In the genomic region with DNA sequence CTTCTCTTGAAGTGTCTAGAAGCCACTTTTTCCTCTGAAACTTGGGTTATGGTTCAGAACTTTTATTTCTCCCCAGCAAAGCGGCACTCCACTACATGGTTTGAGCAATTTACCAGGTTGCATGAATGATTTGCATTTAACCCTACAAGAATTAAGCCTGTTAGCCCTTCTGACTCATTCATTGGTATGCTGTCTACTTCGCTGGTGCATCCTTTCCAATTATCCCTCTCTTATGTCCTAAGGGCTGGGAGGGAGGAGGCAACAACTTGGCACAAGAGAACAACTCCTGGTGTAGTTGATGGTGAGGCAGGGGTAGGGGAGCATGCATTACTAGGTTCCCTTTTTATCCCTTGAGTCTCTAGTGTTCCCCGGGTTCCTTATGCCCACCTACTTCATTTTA, we compare ENCODE assay signal across 18 cellular contexts.
DNase-seq lines count a peak whose midpoint lies in the region; TF ChIP-seq lines count a peak whose summit lies in the region.
"Had no signal": no experiment of that assay in that cellular context is flagged by ENCODE, and none has a peak within 500 bp of the region (broad histone marks: within the 10 kb centered on the region; RNA-seq: fewer than 3 reads in every experiment).

No MANE protein-coding gene starts in this region.

- H3K27ac ChIP-seq in A673 (ENCODE audit: low read depth, low read length, poor library complexity, severe bottlenecking) (no peak overlapping the region), MM.1S (ENCODE audit: low read length) (peak overlapping the region; percentile 88)
- H3K27ac ChIP-seq: BLaER1 treated with 17β-estradiol and CSF1 and Interleukin-3, amounts not matched to agents 10 nM and 100 nM; HL-60 had no signal

- H3K27ac Mint-ChIP-seq in nephron progenitor cell, result no peak overlapping the region
- H3K27ac Mint-ChIP-seq: CD4-positive, CD25-positive, alpha-beta regulatory T cell; HFFc6 had no signal

- H3K4me1 Mint-ChIP-seq in nephron progenitor cell, result no peaks in the 10 kb centered on the region
- H3K4me1 Mint-ChIP-seq: CD4-positive, CD25-positive, alpha-beta regulatory T cell had no signal

- H3F3A ChIP-seq in MM.1S (ENCODE audit: insufficient read depth, low read length), result peaks cover 29% of the 10 kb centered on the region

- H3K9ac ChIP-seq in MM.1S (ENCODE audit: low read length), result peak overlapping the region; percentile 1; the same call in 1 of the 2 replicates
- H3K9ac ChIP-seq: BLaER1 treated with 17β-estradiol and CSF1 and Interleukin-3, amounts not matched to agents 10 nM and 100 nM had no signal

- H3K9me3 ChIP-seq in A673 (ENCODE audit: low read depth, low read length, poor library complexity, severe bottlenecking) (no peaks in the 10 kb centered on the region), MM.1S (replicated peaks; ENCODE audit: insufficient read depth, low read length) (no peaks in the 10 kb centered on the region)
- H3K9me3 ChIP-seq: BLaER1 treated with 17β-estradiol and CSF1 and Interleukin-3, amounts not matched to agents 10 nM and 100 nM had no signal

- peak overlapping the region; percentile 43 for H2AFZ ChIP-seq in MM.1S (ENCODE audit: low read length)

- peak overlapping the region; percentile 81; the same call in 1 of the 2 replicates for H3K4me2 ChIP-seq in MM.1S (ENCODE audit: low read depth, low read length)
- H3K4me2 ChIP-seq: BLaER1 treated with 17β-estradiol and CSF1 and Interleukin-3, amounts not matched to agents 10 nM and 100 nM had no signal

- TF ChIP-seq CTCF in A673 (conservative IDR thresholded peaks at IDR 0.05; ENCODE audit: low read depth, low read length) (no peak), MM.1S (IDR thresholded peaks at IDR 0.05; ENCODE audit: low read length) (no peak), nephron progenitor cell (IDR thresholded peaks at IDR 0.05) (no peak)

- H3K4me3 ChIP-seq in A673 (ENCODE audit: low read depth, low read length, poor library complexity, severe bottlenecking) (no peak overlapping the region), MM.1S (ENCODE audit: low read length) (no peak overlapping the region)
- H3K4me3 ChIP-seq: BLaER1 treated with 17β-estradiol and CSF1 and Interleukin-3, amounts not matched to agents 10 nM and 100 nM had no signal

- POLR2A ChIA-PET in A673 (lab: Charles Lee; ENCODE audit: low non-redundant PET), result no interaction called here

- intact Hi-C loops in A673 (cut with micrococcal nuclease; ENCODE audit: unreplicated experiment), result no loop called here

- no peaks in the 10 kb centered on the region for H3K79me2 ChIP-seq in MM.1S (ENCODE audit: low read length)

- H4K20me1 ChIP-seq in MM.1S (ENCODE audit: insufficient read depth, low read length), result no peaks in the 10 kb centered on the region
- H4K20me1 ChIP-seq: BLaER1 treated with 17β-estradiol and CSF1 and Interleukin-3, amounts not matched to agents 10 nM and 100 nM had no signal

- no peaks in the 10 kb centered on the region for H3K36me3 ChIP-seq in A673 (ENCODE audit: insufficient read depth, low read length, poor library complexity, severe bottlenecking)
- H3K36me3 ChIP-seq in MM.1S (replicated peaks; ENCODE audit: insufficient read depth, low read length), result no peaks in the 10 kb centered on the region
- H3K36me3 ChIP-seq: BLaER1 treated with 17β-estradiol and CSF1 and Interleukin-3, amounts not matched to agents 10 nM and 100 nM had no signal

- no peaks in the 10 kb centered on the region for H3K27me3 ChIP-seq in A673 (replicated peaks; ENCODE audit: insufficient read depth, low read depth, low read length, poor library complexity)
- no peaks in the 10 kb centered on the region for H3K27me3 ChIP-seq in MM.1S (replicated peaks; ENCODE audit: insufficient read depth, low read length)
- H3K27me3 ChIP-seq: BLaER1 treated with 17β-estradiol and CSF1 and Interleukin-3, amounts not matched to agents 10 nM and 100 nM had no signal

- no TSS peak for BruUV-seq in A673 (replicated peaks; lab: Mats Ljungman, UMichigan)

- H3K9me2 ChIP-seq in MM.1S (replicated peaks; ENCODE audit: insufficient read depth, low read length), result no peaks in the 10 kb centered on the region

- peak; percentile 71 for DNase-seq in A673 (ENCODE audit: low spot score)
- no peak for DNase-seq in MM.1S
- DNase-seq in amniotic epithelial cell (ENCODE audit: low read depth), result peak; percentile 28
- peak; percentile 11 for DNase-seq in fibroblast of gingiva (ENCODE audit: low read depth)
- DNase-seq in retina, result no peak
- DNase-seq in NOMO-1 treated with dmso at 0.1 percent for 144 hours (lab: John Stamatoyannopoulos, UW; ENCODE audit: unreplicated experiment), result no peak
- no peak for DNase-seq in nephron progenitor cell
- DNase-seq in NCI-H524 treated with DMSO at 0.1 percent for 48 hours (lab: John Stamatoyannopoulos, UW), result no peak
- DNase-seq: 8988T; ACHN; CD4-positive, CD25-positive, alpha-beta regulatory T cell; COR-L47; DMS53; GF-D8; HCEC 1CT; HFFc6 had no signal

- no peak overlapping the region for H3K4me3 Mint-ChIP-seq in nephron progenitor cell
- H3K4me3 Mint-ChIP-seq: CD4-positive, CD25-positive, alpha-beta regulatory T cell; HFFc6 had no signal

- H3K36me3 Mint-ChIP-seq in nephron progenitor cell (ENCODE audit: low read depth), result no peaks in the 10 kb centered on the region
- H3K36me3 Mint-ChIP-seq: CD4-positive, CD25-positive, alpha-beta regulatory T cell had no signal

- H3K4me1 ChIP-seq in A673 (ENCODE audit: insufficient read depth, low read length, poor library complexity, severe bottlenecking) (no peaks in the 10 kb centered on the region), MM.1S (ENCODE audit: low read length) (peaks cover 55% of the 10 kb centered on the region)
- H3K4me1 ChIP-seq: BLaER1 treated with 17β-estradiol and CSF1 and Interleukin-3, amounts not matched to agents 10 nM and 100 nM had no signal

- CTCF ChIA-PET in A673 (lab: Charles Lee), result no interaction called here

- no peaks in the 10 kb centered on the region for H3K9me3 Mint-ChIP-seq in nephron progenitor cell

- peaks cover 8% of the 10 kb centered on the region for H3K27me3 Mint-ChIP-seq in nephron progenitor cell (ENCODE audit: low read depth, poor library complexity)

Comparison
In these comparisons a context has a peak if more than half of its experiments do, and no peak if none do; other contexts are left out.
1. DNase-seq: peak in A673 (single experiment), amniotic epithelial cell (single experiment) and fibroblast of gingiva (single experiment); none in MM.1S (single experiment), retina (single experiment), NOMO-1 treated with dmso at 0.1 percent for 144 hours (single experiment), nephron progenitor cell (single experiment) and NCI-H524 treated with DMSO at 0.1 percent for 48 hours (single experiment).